ENCODE assay signal across 8 cellular contexts in genomic region chr4:17018621-17019020, GRCh38.
A peak's percentile ranks its signal among the peaks of the same experiment; 100 is the strongest.
DNase-seq lines count a peak whose midpoint lies in the region; ATAC-seq, FAIRE-seq and TF ChIP-seq lines count a peak whose summit lies in the region.
"Not testable (repeated sequence)": the region's sequence is repeated elsewhere in the genome, so short reads cannot be mapped to it uniquely, and the experiment has no call there.

No MANE protein-coding gene starts in this region.

- dilution Hi-C loops in endothelial cell of umbilical vein (cut with MboI; ENCODE audit: extremely low pct_ligation_motif_present, low sequenced_read_pairs), result not testable (repeated sequence)

- H3K9me3 Mint-ChIP-seq in GM23338, result peaks cover 15% of the 10 kb centered on the region
- peaks cover 23% of the 10 kb centered on the region for H3K9me3 Mint-ChIP-seq in WTC11
- H3K9me3 Mint-ChIP-seq in endodermal cell, result not testable (repeated sequence)

- not testable (repeated sequence) for H3K14ac ChIP-seq in H1 (ENCODE audit: insufficient read length)

- H3K27ac ChIP-seq in GM23338 (ENCODE audit: low read depth), result peak overlapping the region; percentile 64
- not testable (repeated sequence) for H3K27ac ChIP-seq in H1 (ENCODE audit: low read depth, low read length); endodermal cell (ENCODE audit: low read depth, low read length); esophagus muscularis mucosa (replicated peaks in 1 of 4); mesendoderm (ENCODE audit: low read depth, low read length)
- peak overlapping the region; percentile 58 for H3K27ac ChIP-seq in endothelial cell of umbilical vein (ENCODE audit: insufficient read depth, low read depth, low read length)
- H3K27ac ChIP-seq in spleen, result peak overlapping the region in 7 of 8 donors; percentile 23 to 71 (median 42)

- H4K8ac ChIP-seq in H1 (ENCODE audit: extremely low read depth, insufficient read depth, low read length); mesendoderm (ENCODE audit: low read depth, low read length): not testable (repeated sequence)

- not testable (repeated sequence) for H4K20me1 ChIP-seq in GM23338 (replicated peaks; ENCODE audit: insufficient read depth); H1 (replicated peaks in 1 of 2; ENCODE audit: control insufficient read depth in 1 of 2, insufficient read depth in 2 of 2, low read length in 2 of 2); endothelial cell of umbilical vein (replicated peaks; ENCODE audit: control insufficient read depth, extremely low read depth, insufficient read depth, low read length)

- H2AFZ ChIP-seq in GM23338; H1 (ENCODE audit: low read length); endothelial cell of umbilical vein (ENCODE audit: low read depth, low read length): not testable (repeated sequence)

- ATAC-seq in GM23338, WTC11: not testable (repeated sequence)

- not testable (repeated sequence) for H3K4me3 ChIP-seq in GM23338; H1 (ENCODE audit: extremely low read depth in 1 of 4, insufficient read depth in 2 of 4, low read depth in 3 of 4, low read length in 4 of 4); endodermal cell (ENCODE audit: low read length); endothelial cell of umbilical vein (replicated peaks in 1 of 3; ENCODE audit: insufficient read depth in 1 of 3, low read depth in 1 of 3, low read length in 3 of 3); esophagus muscularis mucosa; mesendoderm (ENCODE audit: low read length); spleen

- peak overlapping the region; percentile 29; the same call in 1 of the 2 replicates for H2BK5ac ChIP-seq in H1 (ENCODE audit: low read depth, low read length)
- H2BK5ac ChIP-seq in mesendoderm (ENCODE audit: low read length), result not testable (repeated sequence)

- H3K4ac ChIP-seq in H1 (replicated peaks; ENCODE audit: insufficient read length, low read depth, low read length), result not testable (repeated sequence)
- H3K4ac ChIP-seq in mesendoderm (ENCODE audit: low read depth, low read length), result peak overlapping the region; percentile 79

- H3K27me3 ChIP-seq in GM23338 (ENCODE audit: insufficient read depth); H1 (replicated peaks in 1 of 4; ENCODE audit: control insufficient read depth in 3 of 4, extremely low read depth in 1 of 4, insufficient read depth in 3 of 4, low read length in 3 of 4); endodermal cell (ENCODE audit: control insufficient read depth, insufficient read depth, low read length, poor library complexity, severe bottlenecking); endothelial cell of umbilical vein (ENCODE audit: control insufficient read depth in 2 of 2, insufficient read depth in 2 of 2, low read length in 2 of 2); esophagus muscularis mucosa; mesendoderm (ENCODE audit: insufficient read depth, low read length, poor library complexity); spleen (replicated peaks in 1 of 7): not testable (repeated sequence)

- CTCF ChIA-PET in WTC11 (lab: Charles Lee), result interaction anchor here (1.6 kb wide), 1 partner anchor 93 kb away, joined by 5 read pairs; no protein-coding TSS in a partner anchor
- CTCF ChIA-PET in H1 (lab: Charles Lee; ENCODE audit: partially characterized antibody), result interaction anchor here (1.4 to 1.9 kb wide), 5 partner anchors 9 to 109 kb away, joined by 4 to 8 read pairs (median 5); no protein-coding TSS in a partner anchor
- CTCF ChIA-PET in endothelial cell of umbilical vein (lab: Charles Lee), result interaction anchor here (0.8 to 2.4 kb wide), 9 partner anchors 9 to 454 kb away, joined by 3 to 14 read pairs (median 6); no protein-coding TSS in a partner anchor

- intact Hi-C loops in endothelial cell of umbilical vein (cut with micrococcal nuclease), result loop anchor here (1.0 kb wide), 1 partner anchor 318 kb away; no protein-coding TSS in a partner anchor
- intact Hi-C loops in esophagus muscularis mucosa (cut with DNase I); spleen (cut with DNase I; ENCODE audit: low total_unique reads): not testable (repeated sequence)

- not testable (repeated sequence) for H3F3A ChIP-seq in GM23338 (replicated peaks; ENCODE audit: low read depth)

- not testable (repeated sequence) for H2AK5ac ChIP-seq in H1 (ENCODE audit: low read depth, low read length); mesendoderm (ENCODE audit: low read length)

- POLR2A ChIA-PET in WTC11 (lab: Charles Lee); H1 (lab: Charles Lee; ENCODE audit: partially characterized antibody); endothelial cell of umbilical vein (lab: Charles Lee): not testable (repeated sequence)

- DNase-seq in GM23338 (ENCODE audit: low spot score); WTC11 (ENCODE audit: low spot score); H1 (ENCODE audit: low read depth in 1 of 2, low spot score in 2 of 2); endothelial cell of umbilical vein (ENCODE audit: low read depth, low spot score); mesendoderm; spleen: not testable (repeated sequence)
- peak; percentile 5 for DNase-seq in endodermal cell
- peak; percentile 4 for DNase-seq in esophagus muscularis mucosa (ENCODE audit: extremely low spot score)

- H3K18ac ChIP-seq in H1 (ENCODE audit: extremely low read depth, low read length), result not testable (repeated sequence)
- peak overlapping the region; percentile 51 for H3K18ac ChIP-seq in mesendoderm (ENCODE audit: low read length)

- H3K4me3 Mint-ChIP-seq in GM23338, WTC11, endodermal cell: not testable (repeated sequence)

- not testable (repeated sequence) for H3K36me3 ChIP-seq in GM23338 (ENCODE audit: insufficient read depth); H1 (ENCODE audit: control insufficient read depth in 2 of 4, insufficient read depth in 4 of 4, low read length in 3 of 4); endodermal cell (ENCODE audit: control insufficient read depth, insufficient read depth, low read length); endothelial cell of umbilical vein (ENCODE audit: control insufficient read depth in 2 of 2, extremely low read depth in 1 of 2, insufficient read depth in 2 of 2, low read length in 2 of 2); esophagus muscularis mucosa; mesendoderm (ENCODE audit: control insufficient read depth, insufficient read depth, low read length); spleen

- not testable (repeated sequence) for H3K23ac ChIP-seq in H1 (ENCODE audit: insufficient read length); mesendoderm (ENCODE audit: low read length)

- not testable (repeated sequence) for H3K9me3 ChIP-seq in H1 (ENCODE audit: insufficient read depth in 2 of 2, low read depth in 1 of 2, low read length in 1 of 2); endodermal cell (ENCODE audit: control insufficient read depth, low read length); endothelial cell of umbilical vein (replicated peaks; ENCODE audit: control insufficient read depth, insufficient read depth, low read length); esophagus muscularis mucosa; spleen

- not testable (repeated sequence) for H3K27me3 Mint-ChIP-seq in GM23338 (ENCODE audit: insufficient read depth, low read depth, poor library complexity); endodermal cell (ENCODE audit: insufficient read depth)
- peaks cover 15% of the 10 kb centered on the region for H3K27me3 Mint-ChIP-seq in WTC11 (ENCODE audit: low read depth)

- H3K36me3 Mint-ChIP-seq in GM23338 (ENCODE audit: low read depth) (peaks cover 15% of the 10 kb centered on the region; the same call in 2 of the 3 replicates), WTC11 (peaks cover 26% of the 10 kb centered on the region)
- H3K36me3 Mint-ChIP-seq in endodermal cell (ENCODE audit: low read depth), result not testable (repeated sequence)

- not testable (repeated sequence) for H2BK120ac ChIP-seq in H1 (replicated peaks; ENCODE audit: low read depth, low read length); mesendoderm (ENCODE audit: low read depth, low read length)

- H3K4me1 Mint-ChIP-seq in GM23338, result peaks cover 27% of the 10 kb centered on the region
- peaks cover 49% of the 10 kb centered on the region for H3K4me1 Mint-ChIP-seq in WTC11
- peaks cover 11% of the 10 kb centered on the region for H3K4me1 Mint-ChIP-seq in endodermal cell

- FAIRE-seq in H1 (lab: Jason Lieb, UNC); endothelial cell of umbilical vein (lab: Jason Lieb, UNC): not testable (repeated sequence)

- H3K56ac ChIP-seq in H1 (replicated peaks; ENCODE audit: insufficient read length, low read depth, low read length); mesendoderm (ENCODE audit: low read length): not testable (repeated sequence)

- not testable (repeated sequence) for H4K91ac ChIP-seq in H1 (replicated peaks; ENCODE audit: insufficient read length, low read length)

- H3K23me2 ChIP-seq in H1 (ENCODE audit: low read depth, low read length), result not testable (repeated sequence)

- TF ChIP-seq CTCF in GM23338 (conservative IDR thresholded peaks at IDR 0.05; ENCODE audit: low read depth in 2 of 2); WTC11 (IDR thresholded peaks at IDR 0.05); H1 (IDR thresholded peaks at IDR 0.05; ENCODE audit: control extremely low read depth in 1 of 3, insufficient read depth in 1 of 3, low read depth in 1 of 3, low read length in 3 of 3); endodermal cell (conservative IDR thresholded peaks at IDR 0.05); endothelial cell of umbilical vein (IDR thresholded peaks at IDR 0.05; ENCODE audit: extremely low read depth in 1 of 2, insufficient read depth in 1 of 2, low read depth in 1 of 2, low read length in 2 of 2); esophagus muscularis mucosa (IDR thresholded peaks at IDR 0.05); spleen (IDR thresholded peaks at IDR 0.05 in 8 of 11, conservative IDR thresholded peaks at IDR 0.05 in 3 of 11): not testable (repeated sequence)

- H3K4me1 ChIP-seq in GM23338 (ENCODE audit: insufficient read depth), result peaks cover 12% of the 10 kb centered on the region; the same call in 1 of the 2 replicates
- H3K4me1 ChIP-seq in H1 (replicated peaks in 1 of 4; ENCODE audit: control insufficient read depth in 3 of 4, insufficient read depth in 4 of 4, low read length in 3 of 4); endodermal cell (ENCODE audit: control insufficient read depth, insufficient read depth, low read length); esophagus muscularis mucosa; mesendoderm (ENCODE audit: control insufficient read depth, low read depth, low read length); spleen: not testable (repeated sequence)
- H3K4me1 ChIP-seq in endothelial cell of umbilical vein (ENCODE audit: control insufficient read depth, extremely low read depth, insufficient read depth, low read length), result peaks cover 29% of the 10 kb centered on the region

- H3K4me2 ChIP-seq in GM23338; H1 (ENCODE audit: insufficient read depth in 1 of 2, low read depth in 2 of 2, low read length in 2 of 2); mesendoderm (ENCODE audit: low read length): not testable (repeated sequence)
- H3K4me2 ChIP-seq in endothelial cell of umbilical vein (ENCODE audit: insufficient read depth, low read length), result peak overlapping the region; percentile 62

- H3K9me1 ChIP-seq in endothelial cell of umbilical vein (replicated peaks; ENCODE audit: control insufficient read depth, extremely low read depth, insufficient read depth, low read length), result not testable (repeated sequence)

- TF ChIP-seq EP300 in H1 (IDR thresholded peaks at IDR 0.05; ENCODE audit: borderline replicate concordance in 1 of 2, low read depth in 2 of 2, low read length in 2 of 2); esophagus muscularis mucosa (IDR thresholded peaks at IDR 0.05): not testable (repeated sequence)

- BruUV-seq in endothelial cell of umbilical vein (replicated peaks; lab: Mats Ljungman, UMichigan), result not testable (repeated sequence)

- not testable (repeated sequence) for TF ChIP-seq RAD21 in H1 (IDR thresholded peaks at IDR 0.05 in 1 of 2, conservative IDR thresholded peaks at IDR 0.05 in 1 of 2; ENCODE audit: low read depth in 2 of 2, low read length in 2 of 2)

- 83% methylated on average over 1 of the region's 1 CpG; no CpG with 5 or more reads in 1 of the 2 experiments for WGBS in H1 (ENCODE audit: extremely low coverage in 1 of 2, insufficient coverage in 1 of 2, insufficient read length in 1 of 2, insufficient replicate concordance in 2 of 2, low coverage in 1 of 2, low lambda C conversion rate in 2 of 2, missing lambda C conversion rate in 1 of 2), 2 experiments
- 92% methylated on average over 1 of the region's 1 CpG; no CpG with 5 or more reads in 1 of the 2 experiments for WGBS in endodermal cell (ENCODE audit: insufficient coverage in 1 of 2, insufficient read length in 1 of 2), 2 experiments
- WGBS in esophagus muscularis mucosa, result 81% methylated on average over 1 of the region's 1 CpG
- no CpG with 5 or more reads among the region's 1 CpG for WGBS in mesendoderm (ENCODE audit: extremely low coverage, insufficient coverage, low lambda C conversion rate)
- 76 to 94% (median 88%) methylated on average over 1 of the region's 1 CpG for WGBS in spleen, 5 donors

- not testable (repeated sequence) for H3K27ac Mint-ChIP-seq in GM23338, endodermal cell
- H3K27ac Mint-ChIP-seq in WTC11, result peak overlapping the region; percentile 68; the same call in 1 of the 2 replicates

- H2BK12ac ChIP-seq in H1 (ENCODE audit: low read depth, low read length), result not testable (repeated sequence)

- not testable (repeated sequence) for H2BK20ac ChIP-seq in H1 (ENCODE audit: low read length)

- not testable (repeated sequence) for H3K9me2 ChIP-seq in GM23338 (ENCODE audit: insufficient read depth)

- H3K79me1 ChIP-seq in H1 (ENCODE audit: low read depth, low read length); mesendoderm (ENCODE audit: low read length): not testable (repeated sequence)

- not testable (repeated sequence) for H2BK15ac ChIP-seq in H1 (ENCODE audit: low read length); mesendoderm (replicated peaks; ENCODE audit: low read depth)

- H3K9ac ChIP-seq in H1 (replicated peaks in 1 of 4; ENCODE audit: extremely low read depth in 1 of 4, low read depth in 3 of 4, low read length in 3 of 4); endodermal cell (ENCODE audit: extremely low read depth, low read length, poor library complexity, severe bottlenecking); endothelial cell of umbilical vein (replicated peaks; ENCODE audit: extremely low read depth, insufficient read depth, low read length); mesendoderm (ENCODE audit: low read length): not testable (repeated sequence)

- not testable (repeated sequence) for H3K79me2 ChIP-seq in GM23338 (replicated peaks; ENCODE audit: insufficient read depth); H1 (ENCODE audit: control insufficient read depth in 1 of 2, insufficient read depth in 2 of 2, low read length in 2 of 2); endothelial cell of umbilical vein (ENCODE audit: control insufficient read depth, insufficient read depth, low read length); mesendoderm (ENCODE audit: control insufficient read depth, insufficient read depth, low read length)

- TF ChIP-seq POLR2A in H1 (IDR thresholded peaks at IDR 0.05; ENCODE audit: control extremely low read depth in 1 of 2, low read depth in 2 of 2, low read length in 2 of 2); endothelial cell of umbilical vein (IDR thresholded peaks at IDR 0.05; ENCODE audit: low read depth, low read length); esophagus muscularis mucosa (IDR thresholded peaks at IDR 0.05; ENCODE audit: low read depth); spleen (IDR thresholded peaks at IDR 0.05): not testable (repeated sequence)

- not testable (repeated sequence) for H4K5ac ChIP-seq in H1 (ENCODE audit: insufficient read length, low read depth, low read length); mesendoderm (ENCODE audit: low read length)
